In the genomic region with DNA sequence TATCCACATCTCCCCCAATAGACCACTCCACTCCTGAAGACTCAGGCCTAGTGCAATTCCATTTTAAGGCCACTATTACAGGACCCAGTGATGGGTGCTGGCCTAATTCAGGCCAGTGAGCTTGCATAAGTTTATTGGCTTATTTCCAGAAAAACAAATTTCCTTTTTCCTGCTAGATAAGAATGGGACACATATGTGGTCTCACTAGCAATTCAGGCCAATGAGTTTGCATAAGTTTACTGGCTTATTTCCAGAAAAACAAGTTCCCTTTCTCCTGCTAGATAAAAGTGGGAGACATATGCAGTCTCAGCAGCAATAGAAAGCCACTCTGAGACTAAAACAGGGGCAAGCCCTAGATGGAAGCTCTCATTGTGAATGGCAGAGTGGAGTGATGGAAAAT, we compare ENCODE assay signal across 1 cellular context.
TF ChIP-seq lines count a peak whose summit lies in the region.

No MANE protein-coding gene starts in this region.

TF ChIP-seq in K562, 482 proteins besides CTCF, POLR2A, EP300 and RAD21 (continued from another document):
- TF ChIP-seq ARID1B (IDR thresholded peaks at IDR 0.05) (peak; percentile 54), ZNF316 (IDR thresholded peaks at IDR 0.05) (peak; percentile 58; the same call in 1 of the 2 replicates), C11orf30 (IDR thresholded peaks at IDR 0.05; ENCODE audit: low read depth) (peak; percentile 81)
